Comparison of ENCODE assay signal across 27 cellular contexts in the genomic region with DNA sequence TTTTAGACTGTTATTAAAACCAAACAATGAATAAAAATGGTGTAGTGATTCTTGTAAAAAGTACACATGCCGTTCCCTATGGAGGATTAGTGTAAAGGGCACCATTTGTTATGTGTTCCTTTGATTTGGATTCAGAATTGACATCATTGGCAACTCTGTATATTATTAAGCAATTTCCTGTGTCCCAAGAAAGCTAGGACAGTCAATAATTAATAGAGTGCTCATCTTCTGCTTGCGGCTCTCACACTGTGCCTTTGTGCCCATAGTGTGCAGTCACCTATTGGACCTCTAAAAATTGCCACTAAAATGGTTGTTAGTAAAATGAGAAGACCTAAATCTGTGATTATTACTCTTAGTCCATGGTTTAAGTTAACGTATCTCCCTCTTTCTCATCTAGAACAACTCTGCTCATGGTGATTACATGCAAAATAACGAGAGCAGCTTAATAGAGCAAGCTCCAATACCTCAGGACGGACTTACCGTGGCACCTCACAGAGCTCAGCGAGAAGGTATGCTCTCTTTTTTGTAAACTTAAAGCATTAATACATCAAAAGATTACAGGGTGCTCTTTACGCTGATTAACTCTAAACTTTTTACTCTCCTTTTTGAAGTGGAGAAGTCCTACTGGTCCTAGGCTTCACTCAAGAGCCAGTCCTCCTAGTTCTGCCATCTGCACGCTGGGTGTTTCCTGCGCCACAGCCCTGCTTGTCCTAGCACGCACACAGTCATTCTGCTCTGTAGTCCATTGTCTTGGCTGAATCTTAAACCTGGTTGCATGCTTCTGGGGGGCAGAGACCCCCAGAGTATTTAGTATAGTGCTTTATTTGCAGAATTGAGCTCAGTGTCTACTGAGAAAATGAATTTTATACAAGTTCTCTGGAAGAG.
"Had no signal": no experiment of that assay in that cellular context is flagged by ENCODE, and none has a peak within 500 bp of the region (broad histone marks: within the 10 kb centered on the region; RNA-seq: fewer than 3 reads in every experiment).

No MANE protein-coding gene starts in this region.

- H3K4me1 ChIP-seq: pancreas had no signal

- FAIRE-seq: endometrium, frontal cortex, pancreas, urothelium cell line had no signal

- H3K9me3 Mint-ChIP-seq: activated naive CD8-positive, alpha-beta T cell treated with anti-CD3 and anti-CD28 coated beads, Interleukin-2, amount 10 ng/mL, durations not matched to agents 7 days and 5 days; activated T-cell treated with anti-CD3 and anti-CD28 coated beads, Interleukin-2, amount 50 U/mL, for 4 hours; activated T-helper 2 cell treated with anti-CD3 and anti-CD28 coated beads, Interferon-gamma antibody, Interleukin-2, Interleukin-4, amounts not matched to agents 10 μg/mL and 5 μg/mL and 100 μg/mL, durations not matched to agents 14 hours and 24 hours and 36 hours; memory B cell; natural killer cell treated with Interleukin-12 subunit alpha and Interleukin-12 subunit beta and Interleukin-15 and Interleukin-18, amount 100 ng/mL, for 72 hours; stimulated activated effector memory CD8-positive, alpha-beta T cell treated with anti-CD3 and anti-CD28 coated beads, Interleukin-12 subunit alpha, Interleukin-12 subunit beta, amount 100 ng/mL, for 72 hours; stimulated activated naive CD8-positive, alpha-beta T cell treated with anti-CD3 and anti-CD28 coated beads, Interleukin-15, amount 100 ng/mL, for 72 hours; T-helper 1 cell treated with Interleukin-12 subunit alpha and Interleukin-12 subunit beta and Interleukin-4 antibody, amounts not matched to agents 30 μg/mL and 1 μg/mL, for 36 hours had no signal

- H3K27ac ChIP-seq: cardiac muscle cell, neutrophil, pancreas, psoas muscle, tibial nerve had no signal

- H3K27me3 ChIP-seq: cardiac muscle cell, neutrophil, pancreas, tibial nerve had no signal

- ATAC-seq: activated T-cell treated with anti-CD3 and anti-CD28 coated beads, Interleukin-2, amount 50 U/mL, for 4 hours; natural killer cell treated with Interleukin-12 subunit alpha and Interleukin-12 subunit beta and Interleukin-15 and Interleukin-18, amount 100 ng/mL, for 72 hours; right cardiac atrium; stimulated activated effector memory CD8-positive, alpha-beta T cell treated with anti-CD3 and anti-CD28 coated beads, Interleukin-12 subunit alpha, Interleukin-12 subunit beta, amount 100 ng/mL, for 72 hours; stimulated activated naive CD8-positive, alpha-beta T cell treated with anti-CD3 and anti-CD28 coated beads, Interleukin-15, amount 100 ng/mL, for 72 hours had no signal

- H3K4me3 Mint-ChIP-seq: activated naive CD8-positive, alpha-beta T cell treated with anti-CD3 and anti-CD28 coated beads, Interleukin-2, amount 10 ng/mL, durations not matched to agents 7 days and 5 days; activated T-cell treated with anti-CD3 and anti-CD28 coated beads, Interleukin-2, amount 50 U/mL, for 4 hours; memory B cell; natural killer cell treated with Interleukin-12 subunit alpha and Interleukin-12 subunit beta and Interleukin-15 and Interleukin-18, amount 100 ng/mL, for 72 hours; stimulated activated effector memory CD8-positive, alpha-beta T cell treated with anti-CD3 and anti-CD28 coated beads, Interleukin-12 subunit alpha, Interleukin-12 subunit beta, amount 100 ng/mL, for 72 hours; stimulated activated naive CD8-positive, alpha-beta T cell treated with anti-CD3 and anti-CD28 coated beads, Interleukin-15, amount 100 ng/mL, for 72 hours; T-helper 1 cell treated with Interleukin-12 subunit alpha and Interleukin-12 subunit beta and Interleukin-4 antibody, amounts not matched to agents 30 μg/mL and 1 μg/mL, for 36 hours had no signal

- H3K9me3 ChIP-seq: neutrophil, pancreas, psoas muscle, tibial nerve had no signal

- H3K27me3 Mint-ChIP-seq: activated naive CD8-positive, alpha-beta T cell treated with anti-CD3 and anti-CD28 coated beads, Interleukin-2, amount 10 ng/mL, durations not matched to agents 7 days and 5 days; memory B cell; natural killer cell treated with Interleukin-12 subunit alpha and Interleukin-12 subunit beta and Interleukin-15 and Interleukin-18, amount 100 ng/mL, for 72 hours; stimulated activated naive CD8-positive, alpha-beta T cell treated with anti-CD3 and anti-CD28 coated beads, Interleukin-15, amount 100 ng/mL, for 72 hours had no signal

- DNase-seq: activated CD4-positive, alpha-beta T cell treated with anti-CD3 and anti-CD28 coated beads for 4 hours; activated CD4-positive, alpha-beta T cell treated with anti-CD3 and anti-CD28 coated beads, Interleukin-2, amount 50 U/mL, for 48 hours; activated CD4-positive, CD25-positive, alpha-beta regulatory T cell; activated CD8-positive, alpha-beta memory T cell treated with anti-CD3 and anti-CD28 coated beads, Interleukin-2, amount 50 U/mL, for 48 hours; activated naive CD4-positive, alpha-beta T cell; activated naive CD8-positive, alpha-beta T cell treated with anti-CD3 and anti-CD28 coated beads, Interleukin-2, amount 10 ng/mL, durations not matched to agents 7 days and 5 days; activated T-cell treated with anti-CD3 and anti-CD28 coated beads, Interleukin-2, amount 50 U/mL, for 4 hours; amniotic stem cell; effector CD4-positive, alpha-beta T cell; hippocampal formation; pancreas; psoas muscle; right cardiac atrium; stimulated activated CD4-positive, alpha-beta T cell treated with anti-CD3 and anti-CD28 coated beads, Interleukin-1b, Interleukin-23, amount 100 ng/mL, for 48 hours; stimulated activated naive CD8-positive, alpha-beta T cell treated with anti-CD3 and anti-CD28 coated beads, Interleukin-15, amount 100 ng/mL, for 72 hours; T1000 had no signal

- H3K4me3 ChIP-seq: cardiac muscle cell, pancreas, psoas muscle, tibial nerve had no signal

- H3K27ac Mint-ChIP-seq: activated naive CD8-positive, alpha-beta T cell treated with anti-CD3 and anti-CD28 coated beads, Interleukin-2, amount 10 ng/mL, durations not matched to agents 7 days and 5 days; activated T-helper 2 cell treated with anti-CD3 and anti-CD28 coated beads, Interferon-gamma antibody, Interleukin-2, Interleukin-4, amounts not matched to agents 10 μg/mL and 5 μg/mL and 100 μg/mL, durations not matched to agents 14 hours and 24 hours and 36 hours; memory B cell; natural killer cell treated with Interleukin-12 subunit alpha and Interleukin-12 subunit beta and Interleukin-15 and Interleukin-18, amount 100 ng/mL, for 72 hours; stimulated activated effector memory CD8-positive, alpha-beta T cell treated with anti-CD3 and anti-CD28 coated beads, Interleukin-12 subunit alpha, Interleukin-12 subunit beta, amount 100 ng/mL, for 72 hours; stimulated activated naive CD8-positive, alpha-beta T cell treated with anti-CD3 and anti-CD28 coated beads, Interleukin-15, amount 100 ng/mL, for 72 hours; T-helper 1 cell treated with Interleukin-12 subunit alpha and Interleukin-12 subunit beta and Interleukin-4 antibody, amounts not matched to agents 30 μg/mL and 1 μg/mL, for 36 hours had no signal
